In genomic region chr6:108175592-108176279, GRCh38 we compare ENCODE assay signal across 8 cellular contexts. TPM values are rescaled to one million over a fixed set of nuclear protein-coding genes. Genes with fewer than 3 reads are reported as not detected.
A peak's percentile ranks its signal among the peaks of the same experiment; 100 is the strongest.
DNase-seq lines count a peak whose midpoint lies in the region; ATAC-seq and TF ChIP-seq lines count a peak whose summit lies in the region.

No MANE protein-coding gene starts in this region.

- no peak for TF ChIP-seq CTCF in CD8-positive, alpha-beta T cell (IDR thresholded peaks at IDR 0.05)
- peak; percentile 34 for TF ChIP-seq CTCF in brain microvascular endothelial cell (IDR thresholded peaks at IDR 0.05; ENCODE audit: low read depth, low read length, missing control alignments)

- in situ Hi-C loops in brain microvascular endothelial cell (cut with HindIII; ENCODE audit: low pct_ligation_motif_present, low sequenced_read_pairs) = no loop called here

- DNase-seq in CD8-positive, alpha-beta T cell = no peak
- DNase-seq in brain microvascular endothelial cell = no peak
- DNase-seq in naive B cell = no peak
- DNase-seq in EL = no peak

- H3K4me1 Mint-ChIP-seq in CD8-positive, alpha-beta T cell (ENCODE audit: low read depth) = peaks cover 28% of the 10 kb centered on the region
- H3K4me1 Mint-ChIP-seq in naive B cell = peaks cover 17 to 40% (median 31%) of the 10 kb centered on the region in 3 donors

- POLR2A ChIA-PET in CD8-positive, alpha-beta T cell (lab: Charles Lee) = no interaction called here

- intact Hi-C loops in CD8-positive, alpha-beta T cell (cut with DNase I, micrococcal nuclease) = no loop called here

- H3K9ac ChIP-seq in HUES6 (ENCODE audit: low read length) = no peak overlapping the region

- no peaks in the 10 kb centered on the region for H3K9me3 ChIP-seq in CD8-positive, alpha-beta T cell (ENCODE audit: low read length)
- H3K9me3 ChIP-seq in HUES6 (ENCODE audit: control insufficient read depth, insufficient read depth, low read depth, low read length) = no peaks in the 10 kb centered on the region

- H3K27ac ChIP-seq in CD8-positive, alpha-beta T cell (ENCODE audit: low read depth, low read length) = no peak overlapping the region
- H3K27ac ChIP-seq in HUES6 (ENCODE audit: low read depth, low read length) = no peak overlapping the region
- no peak overlapping the region for H3K27ac ChIP-seq in brain microvascular endothelial cell

- H3K36me3 Mint-ChIP-seq in CD8-positive, alpha-beta T cell = no peaks in the 10 kb centered on the region
- peaks cover 0 to 4% of the 10 kb centered on the region in 2 donors for H3K36me3 Mint-ChIP-seq in naive B cell

- peaks cover 10% of the 10 kb centered on the region for H3K4me1 ChIP-seq in CD8-positive, alpha-beta T cell (ENCODE audit: insufficient read depth, low read length)
- H3K4me1 ChIP-seq in HUES6 (ENCODE audit: control insufficient read depth, insufficient read depth, low read length) = peaks cover 41% of the 10 kb centered on the region

- no peak overlapping the region for H3K27ac Mint-ChIP-seq in CD8-positive, alpha-beta T cell
- peak overlapping the region in 3 of 6 donors; percentile 78 to 89 (median 78) for H3K27ac Mint-ChIP-seq in naive B cell

- peak overlapping the region; percentile 56 for H3K4me3 Mint-ChIP-seq in CD8-positive, alpha-beta T cell
- peak overlapping the region; percentile 42 to 74 (median 60) for H3K4me3 Mint-ChIP-seq in naive B cell

- H3K27me3 Mint-ChIP-seq in CD8-positive, alpha-beta T cell (ENCODE audit: low read depth) = peaks cover 78% of the 10 kb centered on the region
- peaks cover 78 to 85% (median 82%) of the 10 kb centered on the region in 3 donors for H3K27me3 Mint-ChIP-seq in naive B cell

- H3K4me3 ChIP-seq in CD8-positive, alpha-beta T cell (ENCODE audit: low read depth, low read length) = no peak overlapping the region
- H3K4me3 ChIP-seq in HUES6 (ENCODE audit: low read depth, low read length) (peak overlapping the region; percentile 48), brain microvascular endothelial cell (ENCODE audit: low read depth, low read length) (no peak overlapping the region)

- H3K36me3 ChIP-seq in CD8-positive, alpha-beta T cell (ENCODE audit: insufficient read depth, low read length) = no peaks in the 10 kb centered on the region
- no peaks in the 10 kb centered on the region for H3K36me3 ChIP-seq in HUES6 (ENCODE audit: control insufficient read depth, insufficient read depth, low read length)
- H3K36me3 ChIP-seq in brain microvascular endothelial cell (replicated peaks) = no peaks in the 10 kb centered on the region

- CTCF ChIA-PET in CD8-positive, alpha-beta T cell (lab: Charles Lee) = interaction anchor here (1.1 kb wide), 1 partner anchor 12 kb away, joined by 3 read pairs; no protein-coding TSS in a partner anchor

- peaks cover 42% of the 10 kb centered on the region for H3K27me3 ChIP-seq in CD8-positive, alpha-beta T cell (ENCODE audit: insufficient read depth, low read length)
- H3K27me3 ChIP-seq in HUES6 (ENCODE audit: control insufficient read depth, insufficient read depth, low read length) = peaks cover 100% of the 10 kb centered on the region
- H3K27me3 ChIP-seq in brain microvascular endothelial cell (replicated peaks) = peaks cover 87% of the 10 kb centered on the region

- ATAC-seq in CD8-positive, alpha-beta T cell = no peak
- ATAC-seq in naive B cell (ENCODE audit: low read depth in 2 of 2) = no peak
- ATAC-seq in GM21619 (IDR thresholded peaks at IDR 0.05; ENCODE audit: unreplicated experiment) = no peak
- ATAC-seq in HG03442 (IDR thresholded peaks at IDR 0.05; ENCODE audit: unreplicated experiment) = no peak
- no peak for ATAC-seq in GM18870 (IDR thresholded peaks at IDR 0.05; ENCODE audit: unreplicated experiment)

- no peaks in the 10 kb centered on the region for H3K9me3 Mint-ChIP-seq in CD8-positive, alpha-beta T cell
- H3K9me3 Mint-ChIP-seq in naive B cell = peaks cover 0 to 6% (median 3%) of the 10 kb centered on the region in 7 donors

RNA-seq across cellular contexts. Expression of gene NR2E1, which starts 9.9 kb away (rescaled TPM):
- total RNA-seq in CD8-positive, alpha-beta T cell = not detected
- not detected for polyA plus RNA-seq in naive B cell (ENCODE audit: low read depth in 6 of 6)
